ENCODE assay signal across 11 cellular contexts in the genomic region with DNA sequence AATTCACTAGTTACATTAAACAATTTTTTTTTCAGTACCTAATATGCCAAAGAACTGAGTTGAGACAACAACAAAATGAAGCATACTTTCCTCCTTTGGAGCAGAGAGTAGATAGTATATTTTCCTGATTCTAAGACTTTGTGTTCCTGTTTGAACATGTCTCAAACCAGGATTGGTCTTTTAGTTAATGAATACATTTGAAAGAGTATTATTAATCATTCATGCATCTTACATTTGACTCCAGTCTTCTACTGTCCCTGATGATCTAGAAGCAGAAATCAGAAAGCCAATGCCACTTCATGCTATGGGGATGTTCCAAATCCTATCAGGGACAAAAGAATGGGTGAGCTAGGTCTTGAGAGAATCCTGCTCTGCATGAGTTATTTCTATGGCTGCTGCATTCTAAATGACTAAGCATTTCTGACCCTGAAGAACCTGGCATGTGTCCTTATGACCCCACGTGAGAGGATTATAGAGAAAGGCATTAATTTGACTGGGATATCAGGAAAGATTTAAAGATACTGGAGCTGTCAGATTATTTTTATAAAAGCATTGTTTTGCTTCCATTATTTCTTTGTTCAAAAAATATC. TPM values are rescaled to one million over a fixed set of nuclear protein-coding genes. Genes with fewer than 3 reads are reported as not detected.
DNase-seq lines count a peak whose midpoint lies in the region; ATAC-seq and TF ChIP-seq lines count a peak whose summit lies in the region.
"Had no signal": no experiment of that assay in that cellular context is flagged by ENCODE, and none has a peak within 500 bp of the region (broad histone marks: within the 10 kb centered on the region; RNA-seq: fewer than 3 reads in every experiment).

No MANE protein-coding gene starts in this region.

- no peak overlapping the region for H3K4me3 Mint-ChIP-seq in Calu3 (ENCODE audit: low read depth, unreplicated experiment)
- H3K4me3 Mint-ChIP-seq: memory B cell had no signal

- CTCF ChIA-PET in Calu3 (lab: Charles Lee) (no interaction called here), SK-N-SH (lab: Yijun Ruan, JAX) (no interaction called here)

- intact Hi-C loops in Calu3 (cut with micrococcal nuclease; ENCODE audit: unreplicated experiment) (no loop called here), sigmoid colon (cut with DNase I) (no loop called here)

- H3K4me3 ChIP-seq in SK-N-SH (ENCODE audit: low read depth in 2 of 2, low read length in 1 of 2) (no peak overlapping the region), sigmoid colon (no peak overlapping the region)

- peak overlapping the region; percentile 57 for H3K27ac Mint-ChIP-seq in Calu3 (ENCODE audit: unreplicated experiment)

- no peaks in the 10 kb centered on the region for H3K9me3 ChIP-seq in SK-N-SH
- no peaks in the 10 kb centered on the region for H3K9me3 ChIP-seq in sigmoid colon

- H3K27me3 ChIP-seq in SK-N-SH (ENCODE audit: insufficient read depth) (no peaks in the 10 kb centered on the region), foreskin keratinocyte (no peaks in the 10 kb centered on the region), sigmoid colon (no peaks in the 10 kb centered on the region)

- H3K27ac ChIP-seq in SK-N-SH (ENCODE audit: low read depth in 2 of 2, low read length in 1 of 2): peak overlapping the region; percentile 74 to 92; a peak in 3 of 4 replicates
- no peak overlapping the region for H3K27ac ChIP-seq in foreskin keratinocyte
- no peak overlapping the region for H3K27ac ChIP-seq in sigmoid colon

- ATAC-seq in HG02759 (IDR thresholded peaks at IDR 0.05; ENCODE audit: unreplicated experiment) (peak; percentile 40), foreskin keratinocyte (peak; percentile 65), GM18868 (IDR thresholded peaks at IDR 0.05; ENCODE audit: unreplicated experiment) (no peak)

- no peaks in the 10 kb centered on the region for H3K27me3 Mint-ChIP-seq in Calu3 (ENCODE audit: unreplicated experiment)
- H3K27me3 Mint-ChIP-seq: memory B cell had no signal

- peak overlapping the region; percentile 63; the same call in 1 of the 2 replicates for H2AFZ ChIP-seq in SK-N-SH (ENCODE audit: low read depth)

- peaks cover 17% of the 10 kb centered on the region for H3F3A ChIP-seq in SK-N-SH (replicated peaks; ENCODE audit: insufficient read depth)

- H3K9me2 ChIP-seq in SK-N-SH: no peaks in the 10 kb centered on the region

- BruUV-seq in Calu3 (replicated peaks; lab: Mats Ljungman, UMichigan): no TSS peak

- TF ChIP-seq RAD21 in SK-N-SH (IDR thresholded peaks at IDR 0.05; ENCODE audit: low read length): no peak

- WGBS in SK-N-SH (ENCODE audit: low lambda C conversion rate): 15% methylated on average over 1 of the region's 1 CpG
- WGBS in sigmoid colon, 2 donors: 77 to 84% methylated on average over 1 of the region's 1 CpG

- POLR2A ChIA-PET in SK-N-SH (lab: Yijun Ruan, JAX): no interaction called here

- H3K4me1 Mint-ChIP-seq in Calu3 (ENCODE audit: low read depth, unreplicated experiment): peaks cover 9% of the 10 kb centered on the region

- peak overlapping the region; percentile 42; the same call in 1 of the 2 replicates for H3K9ac ChIP-seq in SK-N-SH

- TF ChIP-seq EP300 in SK-N-SH (IDR thresholded peaks at IDR 0.05; ENCODE audit: borderline replicate concordance in 1 of 2, low read depth in 1 of 2, low read length in 1 of 2) (peak in 1 of 2 experiments; percentile 51; a peak in 1 of 4 replicates), sigmoid colon (IDR thresholded peaks at IDR 0.05) (no peak)

- no peak for TF ChIP-seq POLR2A in sigmoid colon (IDR thresholded peaks at IDR 0.05)

- no peak for TF ChIP-seq CTCF in Calu3 (IDR thresholded peaks at IDR 0.05; ENCODE audit: unreplicated experiment)
- TF ChIP-seq CTCF in SK-N-SH (IDR thresholded peaks at IDR 0.05): no peak
- no peak for TF ChIP-seq CTCF in foreskin keratinocyte (conservative IDR thresholded peaks at IDR 0.05)
- no peak for TF ChIP-seq CTCF in sigmoid colon (IDR thresholded peaks at IDR 0.05)

- no peaks in the 10 kb centered on the region for H3K79me2 ChIP-seq in SK-N-SH (ENCODE audit: insufficient read depth)

- no peaks in the 10 kb centered on the region for H3K36me3 ChIP-seq in SK-N-SH (replicated peaks in 1 of 2; ENCODE audit: control insufficient read depth in 1 of 2, insufficient read depth in 2 of 2, low read length in 1 of 2)
- H3K36me3 ChIP-seq in sigmoid colon: no peaks in the 10 kb centered on the region

- no peaks in the 10 kb centered on the region for H4K20me1 ChIP-seq in SK-N-SH (ENCODE audit: insufficient read depth)

- H3K4me1 ChIP-seq in SK-N-SH (ENCODE audit: control insufficient read depth in 1 of 2, insufficient read depth in 2 of 2, low read depth in 1 of 2, low read length in 1 of 2) (peaks cover 0 to 15% of the 10 kb centered on the region in 2 experiments; a peak in 2 of 4 replicates), foreskin keratinocyte (peaks cover 21% of the 10 kb centered on the region), sigmoid colon (peaks cover 0 to 18% (median 12%) of the 10 kb centered on the region in 4 donors)

- no peaks in the 10 kb centered on the region for H3K36me3 Mint-ChIP-seq in Calu3 (ENCODE audit: insufficient read depth, unreplicated experiment)

- no peaks in the 10 kb centered on the region for H3K9me3 Mint-ChIP-seq in Calu3 (ENCODE audit: low read depth, unreplicated experiment)

- H3K4me2 ChIP-seq in SK-N-SH: peak overlapping the region; percentile 53

- DNase-seq in Calu3 (no peak), SK-N-SH (no peak), foreskin keratinocyte (peak; percentile 40 to 67), AML-193 (lab: John Stamatoyannopoulos, UW) (no peak), sigmoid colon (no peak), hepatic stellate cell (ENCODE audit: low spot score) (no peak)
- DNase-seq: effector CD4-positive, alpha-beta T cell; trophoblast cell had no signal

TF ChIP-seq in SK-N-SH, 30 proteins besides CTCF, POLR2A, EP300 and RAD21 (continues in another document):
- no peak for TF ChIP-seq GABPA (IDR thresholded peaks at IDR 0.05; ENCODE audit: low read depth)
- TF ChIP-seq GATA2 (CRISPR knock-in tag; IDR thresholded peaks at IDR 0.05): no peak
- TF ChIP-seq, protein P1, sequence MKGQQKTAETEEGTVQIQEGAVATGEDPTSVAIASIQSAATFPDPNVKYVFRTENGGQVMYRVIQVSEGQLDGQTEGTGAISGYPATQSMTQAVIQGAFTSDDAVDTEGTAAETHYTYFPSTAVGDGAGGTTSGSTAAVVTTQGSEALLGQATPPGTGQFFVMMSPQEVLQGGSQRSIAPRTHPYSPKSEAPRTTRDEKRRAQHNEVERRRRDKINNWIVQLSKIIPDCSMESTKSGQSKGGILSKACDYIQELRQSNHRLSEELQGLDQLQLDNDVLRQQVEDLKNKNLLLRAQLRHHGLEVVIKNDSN (IDR thresholded peaks at IDR 0.05; ENCODE audit: borderline replicate concordance, low read depth): no peak
- no peak for TF ChIP-seq USF2 (IDR thresholded peaks at IDR 0.05; ENCODE audit: borderline replicate concordance, low read depth, low read length)
- no peak for TF ChIP-seq SIN3A (IDR thresholded peaks at IDR 0.05; ENCODE audit: borderline replicate concordance, low read depth, low read length)
- TF ChIP-seq RFX5 (IDR thresholded peaks at IDR 0.05; ENCODE audit: low read length): no peak
- 0 out of 2 replicates have a peak, but pooled peaks have one; percentile 19 for TF ChIP-seq TEAD4 (IDR thresholded peaks at IDR 0.05; ENCODE audit: borderline replicate concordance, insufficient read depth)
- peak; percentile 42; the same call in 1 of the 2 replicates for TF ChIP-seq PBX3 (IDR thresholded peaks at IDR 0.05)
- no peak for TF ChIP-seq NRF1 (IDR thresholded peaks at IDR 0.05; ENCODE audit: low read depth, low read length)
- no peak for TF ChIP-seq YY1 (IDR thresholded peaks at IDR 0.05; ENCODE audit: low read depth)
- TF ChIP-seq CHD2 (IDR thresholded peaks at IDR 0.05; ENCODE audit: low read length, partially characterized antibody): no peak
- TF ChIP-seq, protein P2, sequence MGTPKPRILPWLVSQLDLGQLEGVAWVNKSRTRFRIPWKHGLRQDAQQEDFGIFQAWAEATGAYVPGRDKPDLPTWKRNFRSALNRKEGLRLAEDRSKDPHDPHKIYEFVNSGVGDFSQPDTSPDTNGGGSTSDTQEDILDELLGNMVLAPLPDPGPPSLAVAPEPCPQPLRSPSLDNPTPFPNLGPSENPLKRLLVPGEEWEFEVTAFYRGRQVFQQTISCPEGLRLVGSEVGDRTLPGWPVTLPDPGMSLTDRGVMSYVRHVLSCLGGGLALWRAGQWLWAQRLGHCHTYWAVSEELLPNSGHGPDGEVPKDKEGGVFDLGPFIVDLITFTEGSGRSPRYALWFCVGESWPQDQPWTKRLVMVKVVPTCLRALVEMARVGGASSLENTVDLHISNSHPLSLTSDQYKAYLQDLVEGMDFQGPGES (IDR thresholded peaks at IDR 0.05; ENCODE audit: low read depth, low read length): no peak
- peak; percentile 43; the same call in 1 of the 2 replicates for TF ChIP-seq POLR2AphosphoS5 (IDR thresholded peaks at IDR 0.05; ENCODE audit: low read depth, low read length)
- peak; percentile 83 for TF ChIP-seq RXRA (IDR thresholded peaks at IDR 0.05; ENCODE audit: borderline replicate concordance, low read depth)
- TF ChIP-seq FOXM1 (IDR thresholded peaks at IDR 0.05; ENCODE audit: low read depth): no peak
- TF ChIP-seq MEF2A (IDR thresholded peaks at IDR 0.05; ENCODE audit: borderline replicate concordance, low read depth): no peak

RNA-seq across cellular contexts. Expression of gene MBNL1, which starts 32.9 kb away (rescaled TPM):
- total RNA-seq in Calu3 (2022) (164 and 183 TPM in 2 replicates), foreskin keratinocyte (66.8 and 72.7 TPM in 2 replicates), sigmoid colon (100 to 1,000 TPM; 602 to 898 (median 756) TPM)
- polyA plus RNA-seq in SK-N-SH (2012; rRNA removed) (44.3 and 65.1 TPM in 2 replicates), foreskin keratinocyte (14.1 and 16.8 TPM in 2 replicates), sigmoid colon (10 to 100 TPM; 60.5 to 74.7 (median 67.3) TPM)
- polyA plus RNA-seq in SK-N-SH (2012; cell fraction: cytosol; rRNA removed): 53.4 and 63.3 TPM in 2 replicates
- polyA plus RNA-seq in SK-N-SH (2012; cell fraction: nucleus; rRNA removed): 56.9 and 69.6 TPM in 2 replicates

Comparison
In these comparisons a context has a peak if more than half of its experiments do, and no peak if none do; other contexts are left out.
1. DNase-seq: peak in foreskin keratinocyte (2 of 2); none in Calu3 (single experiment), SK-N-SH (single experiment), AML-193 (0 of 2), sigmoid colon (single experiment) and hepatic stellate cell (single experiment).
2. H3K27ac ChIP-seq: peak in SK-N-SH (2 of 2); none in foreskin keratinocyte (single experiment) and sigmoid colon (0 of 4).